ENCODE assay signal across 28 cellular contexts in the genomic region with DNA sequence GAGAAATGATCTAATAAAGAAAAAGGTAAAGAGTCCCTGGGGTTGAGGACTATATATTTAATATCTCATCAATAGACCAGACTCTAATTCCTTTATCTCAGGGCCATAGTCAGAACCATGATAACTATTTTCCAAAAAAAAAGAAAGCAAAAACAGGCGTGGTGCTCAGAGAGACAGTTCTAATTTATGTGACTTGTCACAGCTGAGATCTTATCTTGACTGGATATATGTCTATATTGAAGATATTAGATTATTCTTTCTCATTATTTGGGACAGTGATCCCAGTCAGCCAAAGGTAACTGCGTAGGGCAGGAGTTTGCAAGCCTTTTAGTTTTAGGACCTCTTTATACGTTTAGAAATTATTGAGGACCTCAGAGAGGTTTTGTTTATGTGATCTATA.
"Had no signal": no experiment of that assay in that cellular context is flagged by ENCODE, and none has a peak within 500 bp of the region (broad histone marks: within the 10 kb centered on the region; RNA-seq: fewer than 3 reads in every experiment).

No MANE protein-coding gene starts in this region.

- H3K9me3 ChIP-seq: ovary, psoas muscle, spleen, suprapubic skin, testis, tibial artery, transverse colon, upper lobe of right lung, uterus had no signal

- H3K27ac ChIP-seq: neural progenitor cell, ovary, parathyroid adenoma, psoas muscle, skin epidermis, spleen, suprapubic skin, testis, tibial artery, transverse colon, upper lobe of right lung, uterus had no signal

- H3K36me3 ChIP-seq: neural progenitor cell, ovary, tibial artery, upper lobe of right lung, uterus had no signal

- DNase-seq: natural killer cell; occipital lobe; ovary; posterior cingulate gyrus; psoas muscle; right cardiac atrium; spleen; stimulated activated CD4-positive, alpha-beta T cell treated with anti-CD3 and anti-CD28 coated beads, Interleukin-12 subunit alpha, Interleukin-12 subunit beta, amount 100 ng/mL, for 4 hours; stimulated activated CD4-positive, alpha-beta T cell treated with anti-CD3 and anti-CD28 coated beads, Interleukin-1b, Interleukin-23, amount 100 ng/mL, for 48 hours; stimulated activated CD4-positive, alpha-beta T cell treated with anti-CD3 and anti-CD28 coated beads, Interleukin-4, amount 100 ng/mL, for 1 hour; stimulated activated CD4-positive, alpha-beta T cell treated with anti-CD3 and anti-CD28 coated beads, Interleukin-4, amount 100 ng/mL, for 4 hours; stimulated activated CD8-positive, alpha-beta memory T cell treated with anti-CD3 and anti-CD28 coated beads, Interleukin-4, amount 100 ng/mL, for 48 hours; stimulated activated naive CD4-positive, alpha-beta T cell; stimulated activated naive CD8-positive, alpha-beta T cell treated with anti-CD3 and anti-CD28 coated beads, Interleukin-15, amount 100 ng/mL, for 72 hours; stimulated activated naive CD8-positive, alpha-beta T cell treated with anti-CD3 and anti-CD28 coated beads, Interleukin-15, Interleukin-2, amounts not matched to agents 100 U/mL and 50 U/mL, for 24 hours; substantia nigra; testis; tibial artery; transverse colon; upper lobe of right lung; uterus had no signal

- H3K4me1 ChIP-seq: neural progenitor cell, spleen, suprapubic skin, testis, transverse colon, upper lobe of right lung, uterus had no signal

- H3K9ac ChIP-seq: neural progenitor cell, parathyroid adenoma had no signal

- H3K4me3 ChIP-seq: neural progenitor cell, ovary, psoas muscle, skin epidermis, smooth muscle cell, spleen, suprapubic skin, testis, tibial artery, transverse colon, upper lobe of right lung, uterus had no signal

- H2AFZ ChIP-seq: neural progenitor cell, parathyroid adenoma had no signal

- H3K27me3 ChIP-seq: neural progenitor cell, ovary, spleen, suprapubic skin, testis, tibial artery, transverse colon, upper lobe of right lung, uterus had no signal

- H3K4me2 ChIP-seq: neural progenitor cell, smooth muscle cell had no signal

- ATAC-seq: natural killer cell; psoas muscle; right cardiac atrium; sciatic nerve; stimulated activated memory B cell treated with anti-CD40 and anti-IgM and Interleukin-4, amounts not matched to agents 10 μg/mL and 1 μg/mL and 100 μg/mL, for 72 hours; stimulated activated naive CD8-positive, alpha-beta T cell treated with anti-CD3 and anti-CD28 coated beads, Interleukin-15, amount 100 ng/mL, for 72 hours; stimulated activated naive CD8-positive, alpha-beta T cell treated with anti-CD3 and anti-CD28 coated beads, Interleukin-15, Interleukin-2, amounts not matched to agents 100 U/mL and 50 U/mL, for 24 hours; upper lobe of right lung had no signal
